ENCODE assay signal across 21 cellular contexts in the genomic region with DNA sequence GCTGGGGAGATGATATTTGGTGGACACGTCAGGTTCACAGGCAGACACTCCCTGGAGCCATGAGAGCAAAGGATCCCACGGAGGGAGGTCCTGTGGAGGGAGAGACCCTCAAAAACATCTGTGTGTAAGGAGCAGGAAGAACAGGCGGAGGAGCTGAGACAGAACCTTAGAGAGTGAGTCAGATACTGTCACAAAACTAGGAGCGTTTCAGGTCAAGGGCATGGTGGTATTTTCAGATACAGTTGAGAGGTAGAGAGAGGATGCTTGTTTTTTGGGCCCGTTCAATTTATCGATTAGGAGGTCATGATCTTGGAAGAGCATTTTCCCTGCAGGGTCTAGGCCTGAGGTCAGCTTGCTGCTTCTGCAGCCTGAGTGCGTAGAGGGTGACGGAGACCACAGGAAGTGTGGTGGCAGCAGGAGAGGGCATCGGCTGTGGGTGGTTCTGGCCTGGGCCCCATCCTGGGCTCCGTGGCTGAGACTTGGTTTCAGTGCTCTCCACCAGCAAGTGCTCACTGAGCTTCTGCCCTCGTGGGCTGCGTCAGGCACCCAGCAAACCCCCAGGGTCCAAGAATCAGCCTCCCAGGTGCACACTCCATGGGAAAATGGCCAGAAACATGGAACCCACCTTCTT. TPM values are rescaled to one million over a fixed set of nuclear protein-coding genes. Genes with fewer than 3 reads are reported as not detected.
DNase-seq lines count a peak whose midpoint lies in the region; ATAC-seq and TF ChIP-seq lines count a peak whose summit lies in the region.
"Had no signal": no experiment of that assay in that cellular context is flagged by ENCODE, and none has a peak within 500 bp of the region (broad histone marks: within the 10 kb centered on the region; RNA-seq: fewer than 3 reads in every experiment).

No MANE protein-coding gene starts in this region.

- H3K27me3 ChIP-seq in OCI-LY1 (ENCODE audit: insufficient read depth, low read length) (no peaks in the 10 kb centered on the region), osteoblast (ENCODE audit: insufficient read depth, low read length) (no peaks in the 10 kb centered on the region)
- H3K27me3 ChIP-seq: upper lobe of left lung had no signal

- no peaks in the 10 kb centered on the region for H3K36me3 ChIP-seq in OCI-LY1 (ENCODE audit: insufficient read depth, low read length)
- no peaks in the 10 kb centered on the region for H3K36me3 ChIP-seq in osteoblast (ENCODE audit: insufficient read depth, low read length)
- H3K36me3 ChIP-seq: prostate gland, upper lobe of left lung had no signal

- H3F3A ChIP-seq in OCI-LY1 (ENCODE audit: insufficient read depth, low read length): no peaks in the 10 kb centered on the region

- H3K4me1 ChIP-seq in OCI-LY1 (ENCODE audit: insufficient read depth, low read length, severe bottlenecking) (peaks cover 22% of the 10 kb centered on the region), osteoblast (ENCODE audit: insufficient read depth, low read length) (no peaks in the 10 kb centered on the region)
- H3K4me1 ChIP-seq: prostate gland had no signal

- H4K20me1 ChIP-seq in OCI-LY1 (ENCODE audit: insufficient read depth, low read length) (no peaks in the 10 kb centered on the region), osteoblast (ENCODE audit: insufficient read depth, low read length) (peaks cover 73% of the 10 kb centered on the region)

- no peak overlapping the region for H3K4me3 ChIP-seq in OCI-LY1 (ENCODE audit: low read depth, low read length, poor library complexity, severe bottlenecking)
- no peak overlapping the region for H3K4me3 ChIP-seq in osteoblast (ENCODE audit: insufficient read depth, low read length)
- H3K4me3 ChIP-seq: prostate gland, upper lobe of left lung had no signal

- H3K9me2 ChIP-seq in OCI-LY1 (ENCODE audit: low read depth, low read length): no peaks in the 10 kb centered on the region

- TF ChIP-seq CTCF in OCI-LY1 (IDR thresholded peaks at IDR 0.05; ENCODE audit: low read length): no peak
- no peak for TF ChIP-seq CTCF in endothelial cell (IDR thresholded peaks at IDR 0.05; ENCODE audit: unreplicated experiment)
- TF ChIP-seq CTCF in osteoblast (IDR thresholded peaks at IDR 0.05; ENCODE audit: extremely low read depth, low read depth, low read length): no peak

- H3K9me3 Mint-ChIP-seq in T-helper 2 cell treated with Interferon-gamma antibody and Interleukin-4, amounts not matched to agents 5 μg/mL and 100 μg/mL, for 36 hours: no peaks in the 10 kb centered on the region
- no peaks in the 10 kb centered on the region for H3K9me3 Mint-ChIP-seq in endothelial cell (ENCODE audit: unreplicated experiment)
- H3K9me3 Mint-ChIP-seq: activated naive CD4-positive, alpha-beta T cell treated with anti-CD3 and anti-CD28 coated beads, Interleukin-2, amount 50 U/mL, for 24 hours; brain; naive B cell had no signal

- H3K79me2 ChIP-seq in OCI-LY1 (ENCODE audit: insufficient read depth, low read length): no peaks in the 10 kb centered on the region
- peaks cover 83% of the 10 kb centered on the region for H3K79me2 ChIP-seq in osteoblast (ENCODE audit: insufficient read depth, low read length)

- no peaks in the 10 kb centered on the region for H3K27me3 Mint-ChIP-seq in T-helper 2 cell treated with Interferon-gamma antibody and Interleukin-4, amounts not matched to agents 5 μg/mL and 100 μg/mL, for 36 hours (ENCODE audit: low read depth)
- H3K27me3 Mint-ChIP-seq in endothelial cell (ENCODE audit: unreplicated experiment): peaks cover 6% of the 10 kb centered on the region
- H3K27me3 Mint-ChIP-seq: activated naive CD4-positive, alpha-beta T cell treated with anti-CD3 and anti-CD28 coated beads, Interleukin-2, amount 50 U/mL, for 24 hours; brain; naive B cell had no signal

- no peaks in the 10 kb centered on the region for H3K9me3 ChIP-seq in OCI-LY1 (ENCODE audit: low read length)
- no peaks in the 10 kb centered on the region for H3K9me3 ChIP-seq in osteoblast (ENCODE audit: low read depth, low read length)
- H3K9me3 ChIP-seq: prostate gland, upper lobe of left lung had no signal

- H3K4me3 Mint-ChIP-seq in T-helper 2 cell treated with Interferon-gamma antibody and Interleukin-4, amounts not matched to agents 5 μg/mL and 100 μg/mL, for 36 hours: no peak overlapping the region
- no peak overlapping the region for H3K4me3 Mint-ChIP-seq in endothelial cell (ENCODE audit: unreplicated experiment)
- H3K4me3 Mint-ChIP-seq: activated naive CD4-positive, alpha-beta T cell treated with anti-CD3 and anti-CD28 coated beads, Interleukin-2, amount 50 U/mL, for 24 hours; brain had no signal

- H2AFZ ChIP-seq in OCI-LY1 (ENCODE audit: low read length) (no peak overlapping the region), osteoblast (ENCODE audit: low read length) (no peak overlapping the region)

- H3K4me1 Mint-ChIP-seq in T-helper 2 cell treated with Interferon-gamma antibody and Interleukin-4, amounts not matched to agents 5 μg/mL and 100 μg/mL, for 36 hours (ENCODE audit: low read depth): peaks cover 13% of the 10 kb centered on the region
- peaks cover 4% of the 10 kb centered on the region for H3K4me1 Mint-ChIP-seq in endothelial cell (ENCODE audit: unreplicated experiment)
- H3K4me1 Mint-ChIP-seq: brain had no signal

- no peak for DNase-seq in T-helper 2 cell treated with Interferon-gamma antibody and Interleukin-4, amounts not matched to agents 5 μg/mL and 100 μg/mL, for 36 hours (ENCODE audit: low spot score)
- DNase-seq in T-helper 2 cell: no peak
- DNase-seq in endothelial cell (ENCODE audit: low spot score): no peak
- peak; percentile 75 for DNase-seq in osteoblast (ENCODE audit: insufficient read length, low spot score, missing footprints)
- no peak for DNase-seq in NCI-H1930 (lab: John Stamatoyannopoulos, UW)
- no peak for DNase-seq in T-helper 1 cell
- DNase-seq: activated CD4-positive, alpha-beta T cell treated with anti-CD3 and anti-CD28 coated beads for 4 hours; H7; Karpas-422; naive B cell; NCI-H1417; NCI-H226; stimulated activated naive CD8-positive, alpha-beta T cell treated with anti-CD3 and anti-CD28 coated beads, Interleukin-15, Interleukin-2, amounts not matched to agents 100 U/mL and 50 U/mL, for 24 hours; T-helper 9 cell; upper lobe of left lung had no signal

- ATAC-seq in GM19023 (IDR thresholded peaks at IDR 0.05; ENCODE audit: unreplicated experiment): no peak
- ATAC-seq: stimulated activated naive CD8-positive, alpha-beta T cell treated with anti-CD3 and anti-CD28 coated beads, Interleukin-15, Interleukin-2, amounts not matched to agents 100 U/mL and 50 U/mL, for 24 hours had no signal

- H3K27ac ChIP-seq in OCI-LY1 (ENCODE audit: low read depth, low read length, poor library complexity, severe bottlenecking) (peak overlapping the region; percentile 45), osteoblast (ENCODE audit: low read depth, low read length) (no peak overlapping the region)
- H3K27ac ChIP-seq: 22Rv1, prostate gland, upper lobe of left lung had no signal

- no peak overlapping the region for H3K9ac ChIP-seq in OCI-LY1 (ENCODE audit: low read length)

- H3K4me2 ChIP-seq in OCI-LY1 (ENCODE audit: low read length) (no peak overlapping the region), osteoblast (ENCODE audit: insufficient read depth, low read length) (no peak overlapping the region)

- no peaks in the 10 kb centered on the region for H3K36me3 Mint-ChIP-seq in T-helper 2 cell treated with Interferon-gamma antibody and Interleukin-4, amounts not matched to agents 5 μg/mL and 100 μg/mL, for 36 hours (ENCODE audit: low read depth)
- H3K36me3 Mint-ChIP-seq in endothelial cell (ENCODE audit: low read depth, unreplicated experiment): peaks cover 3% of the 10 kb centered on the region
- H3K36me3 Mint-ChIP-seq: brain, naive B cell had no signal

- H3K27ac Mint-ChIP-seq in T-helper 2 cell treated with Interferon-gamma antibody and Interleukin-4, amounts not matched to agents 5 μg/mL and 100 μg/mL, for 36 hours: peak overlapping the region; percentile 27
- H3K27ac Mint-ChIP-seq in endothelial cell (ENCODE audit: unreplicated experiment): peak overlapping the region; percentile 28
- H3K27ac Mint-ChIP-seq: activated naive CD4-positive, alpha-beta T cell treated with anti-CD3 and anti-CD28 coated beads, Interleukin-2, amount 50 U/mL, for 24 hours; brain had no signal

RNA-seq across cellular contexts. Expression of a gene that starts 39.9 kb away (rescaled TPM):
- 8.1 TPM for total RNA-seq in endothelial cell (ENCODE audit: unreplicated experiment)
- total RNA-seq in osteoblast: 14.7 and 23.2 TPM in 2 replicates
